23 cellular contexts compared by ENCODE assay signal in genomic region chr6:5532941-5533340, GRCh38.
A peak's percentile ranks its signal among the peaks of the same experiment; 100 is the strongest.
DNase-seq lines count a peak whose midpoint lies in the region; ATAC-seq and TF ChIP-seq lines count a peak whose summit lies in the region.
"Had no signal": no experiment of that assay in that cellular context is flagged by ENCODE, and none has a peak within 500 bp of the region (broad histone marks: within the 10 kb centered on the region; RNA-seq: fewer than 3 reads in every experiment).

No MANE protein-coding gene starts in this region.

- H3K9me3 Mint-ChIP-seq in T-cell: peaks cover 0 to 3% (median 0%) of the 10 kb centered on the region in 3 donors
- H3K9me3 Mint-ChIP-seq: CD8-positive, alpha-beta memory T cell had no signal

- H3K4me3 ChIP-seq in NB4 (ENCODE audit: low read depth, low read length): no peak overlapping the region
- H3K4me3 ChIP-seq in stomach: no peak overlapping the region
- H3K4me3 ChIP-seq: A549, BLaER1 had no signal

- no peak for TF ChIP-seq EP300 in stomach (IDR thresholded peaks at IDR 0.05)

- CTCF ChIA-PET in T-cell (lab: Charles Lee): interaction anchor here in 1 of 2 donors (0.6 kb wide), 1 partner anchor 39 kb away, joined by 3 read pairs; no protein-coding TSS in a partner anchor

- DNase-seq in DMS 273 (lab: John Stamatoyannopoulos, UW; ENCODE audit: unreplicated experiment): peak; percentile 44
- DNase-seq in DMS 273 treated with DMSO at 0.1 percent for 48 hours (lab: John Stamatoyannopoulos, UW): no peak
- DNase-seq in NB4 (ENCODE audit: low read depth): peak; percentile 26
- DNase-seq in NCI-H2171 treated with DMSO at 0.1 percent for 48 hours (lab: John Stamatoyannopoulos, UW): peak; percentile 51
- no peak for DNase-seq in stomach
- no peak for DNase-seq in T-cell
- no peak for DNase-seq in NCI-H1694 treated with DMSO at 0.1 percent for 48 hours (lab: John Stamatoyannopoulos, UW)
- DNase-seq: AML-193; C1 segment of cervical spinal cord; CD4-positive, alpha-beta memory T cell; CD4-positive, CD25-positive, alpha-beta regulatory T cell; CD8-positive, alpha-beta memory T cell; COR-L47; DMS153; DMS79; DND-41; EL; GDM1 had no signal

- POLR2A ChIA-PET in T-cell (lab: Charles Lee): no interaction called here

- H3K4me1 ChIP-seq in stomach: peaks cover 0 to 10% (median 5%) of the 10 kb centered on the region in 4 donors
- H3K4me1 ChIP-seq: A549 had no signal

- TF ChIP-seq CTCF in NB4 (IDR thresholded peaks at IDR 0.05; ENCODE audit: low read depth, low read length): no peak
- TF ChIP-seq CTCF in stomach (IDR thresholded peaks at IDR 0.05): no peak

- ATAC-seq in T-cell (replicated peaks in 1 of 4): no peak
- ATAC-seq: A549 had no signal

- peaks cover 0 to 15% (median 3%) of the 10 kb centered on the region in 3 donors for H3K4me1 Mint-ChIP-seq in T-cell
- H3K4me1 Mint-ChIP-seq: CD8-positive, alpha-beta memory T cell had no signal

- no peak overlapping the region for H3K27ac ChIP-seq in stomach
- H3K27ac ChIP-seq: 22Rv1, A549, BLaER1 had no signal

- H3K27me3 Mint-ChIP-seq in T-cell: no peaks in the 10 kb centered on the region
- H3K27me3 Mint-ChIP-seq: B cell; CD4-positive, alpha-beta memory T cell; CD4-positive, CD25-positive, alpha-beta regulatory T cell; CD8-positive, alpha-beta memory T cell had no signal

- no peaks in the 10 kb centered on the region for H3K27me3 ChIP-seq in stomach
- H3K27me3 ChIP-seq: BLaER1 had no signal

- no peak overlapping the region for H3K4me3 Mint-ChIP-seq in T-cell
- H3K4me3 Mint-ChIP-seq: B cell; CD14-positive monocyte; CD4-positive, CD25-positive, alpha-beta regulatory T cell; CD8-positive, alpha-beta memory T cell had no signal

- H3K9me3 ChIP-seq in stomach: no peaks in the 10 kb centered on the region
- H3K9me3 ChIP-seq: A549, BLaER1 had no signal

- H3K27ac Mint-ChIP-seq in T-cell: no peak overlapping the region
- H3K27ac Mint-ChIP-seq: B cell; CD14-positive monocyte; CD4-positive, alpha-beta memory T cell had no signal

- 92 to 100% (median 97%) methylated on average over 3 of the region's 3 CpGs for whole genome bisulfite sequencing in stomach, 5 donors

- TF ChIP-seq POLR2A in NB4 (IDR thresholded peaks at IDR 0.05; ENCODE audit: extremely low read depth, insufficient read length) (no peak), stomach (IDR thresholded peaks at IDR 0.05) (no peak)

- intact Hi-C loops in stomach (cut with DNase I; ENCODE audit: low total_unique reads): no loop called here

- H3K36me3 Mint-ChIP-seq in T-cell: peaks cover 36% of the 10 kb centered on the region

- no peaks in the 10 kb centered on the region for H3K36me3 ChIP-seq in stomach
- H3K36me3 ChIP-seq: BLaER1 had no signal

Comparison
In these comparisons a context has a peak if more than half of its experiments do, and no peak if none do; other contexts are left out.
1. DNase-seq: peak in DMS 273 (single experiment), NB4 (single experiment) and NCI-H2171 treated with DMSO at 0.1 percent for 48 hours (single experiment); none in DMS 273 treated with DMSO at 0.1 percent for 48 hours (single experiment), stomach (single experiment), T-cell (0 of 34) and NCI-H1694 treated with DMSO at 0.1 percent for 48 hours (single experiment).